Comparison of ENCODE assay signal across 1 cellular context in genomic region chr14:54509546-54510501, GRCh38.
TF ChIP-seq lines count a peak whose summit lies in the region.

Gene CGRRF1 (plus strand): TSS chr14:54509906. CDS start chr14:54509960, 54 bp downstream.

TF ChIP-seq in HepG2, 621 proteins besides CTCF, POLR2A, EP300 and RAD21 (continued from another document and continues in another):
- TF ChIP-seq ZXDC (CRISPR knock-in tag; IDR thresholded peaks at IDR 0.05): no peak
- TF ChIP-seq ATAD3A (CRISPR knock-in tag; IDR thresholded peaks at IDR 0.05): no peak
- TF ChIP-seq KLF9 (CRISPR knock-in tag; IDR thresholded peaks at IDR 0.05; ENCODE audit: low read depth): peak; percentile 62; the same call in 1 of the 2 replicates
- TF ChIP-seq LBX2 (CRISPR knock-in tag; IDR thresholded peaks at IDR 0.05; ENCODE audit: borderline replicate concordance): no peak
- 0 out of 2 replicates have a peak, but pooled peaks have one; percentile 28 for TF ChIP-seq MIER2 (CRISPR knock-in tag; IDR thresholded peaks at IDR 0.05)
- TF ChIP-seq KLF6 (CRISPR knock-in tag; IDR thresholded peaks at IDR 0.05): peak; percentile 52; the same call in 1 of the 2 replicates
- TF ChIP-seq ZNF331 (CRISPR knock-in tag; IDR thresholded peaks at IDR 0.05): peak; percentile 89
- peak; percentile 94 for TF ChIP-seq SP4 (CRISPR knock-in tag; IDR thresholded peaks at IDR 0.05)
- peak; percentile 87 for TF ChIP-seq HOXA3 (CRISPR knock-in tag; IDR thresholded peaks at IDR 0.05)
- no peak for TF ChIP-seq HOXA5 (CRISPR knock-in tag; IDR thresholded peaks at IDR 0.05)
- TF ChIP-seq TBL1XR1 (IDR thresholded peaks at IDR 0.05; ENCODE audit: borderline replicate concordance, low read length, partially characterized antibody): peak; percentile 44
- peak; percentile 96 for TF ChIP-seq ASH2L (IDR thresholded peaks at IDR 0.05; ENCODE audit: insufficient read length, low read depth, low read length)
- peak; percentile 94; the same call in 1 of the 2 replicates for TF ChIP-seq MTERF4 (CRISPR knock-in tag; IDR thresholded peaks at IDR 0.05)
- TF ChIP-seq MBNL3 (CRISPR knock-in tag; conservative IDR thresholded peaks at IDR 0.05): no peak
- TF ChIP-seq ZFP82 (CRISPR knock-in tag; IDR thresholded peaks at IDR 0.05; ENCODE audit: borderline replicate concordance): 0 out of 2 replicates have a peak, but pooled peaks have one; percentile 62
- TF ChIP-seq IKZF4 (CRISPR knock-in tag; IDR thresholded peaks at IDR 0.05; ENCODE audit: borderline replicate concordance, low read depth, not compliant biosample characterization): no peak
- TF ChIP-seq ZKSCAN1 (IDR thresholded peaks at IDR 0.05; ENCODE audit: low read length): peak; percentile 90
- no peak; the same call in 1 of the 2 replicates for TF ChIP-seq JUND (CRISPR knock-in tag; IDR thresholded peaks at IDR 0.05)
- peak; percentile 79; the same call in 1 of the 2 replicates for TF ChIP-seq HES4 (CRISPR knock-in tag; IDR thresholded peaks at IDR 0.05; ENCODE audit: borderline replicate concordance)
- TF ChIP-seq ZNF580 (CRISPR knock-in tag; IDR thresholded peaks at IDR 0.05; ENCODE audit: borderline replicate concordance, low read depth): no peak
- TF ChIP-seq SRF (IDR thresholded peaks at IDR 0.05; ENCODE audit: low read depth, low read length): no peak
- TF ChIP-seq, protein P1, sequence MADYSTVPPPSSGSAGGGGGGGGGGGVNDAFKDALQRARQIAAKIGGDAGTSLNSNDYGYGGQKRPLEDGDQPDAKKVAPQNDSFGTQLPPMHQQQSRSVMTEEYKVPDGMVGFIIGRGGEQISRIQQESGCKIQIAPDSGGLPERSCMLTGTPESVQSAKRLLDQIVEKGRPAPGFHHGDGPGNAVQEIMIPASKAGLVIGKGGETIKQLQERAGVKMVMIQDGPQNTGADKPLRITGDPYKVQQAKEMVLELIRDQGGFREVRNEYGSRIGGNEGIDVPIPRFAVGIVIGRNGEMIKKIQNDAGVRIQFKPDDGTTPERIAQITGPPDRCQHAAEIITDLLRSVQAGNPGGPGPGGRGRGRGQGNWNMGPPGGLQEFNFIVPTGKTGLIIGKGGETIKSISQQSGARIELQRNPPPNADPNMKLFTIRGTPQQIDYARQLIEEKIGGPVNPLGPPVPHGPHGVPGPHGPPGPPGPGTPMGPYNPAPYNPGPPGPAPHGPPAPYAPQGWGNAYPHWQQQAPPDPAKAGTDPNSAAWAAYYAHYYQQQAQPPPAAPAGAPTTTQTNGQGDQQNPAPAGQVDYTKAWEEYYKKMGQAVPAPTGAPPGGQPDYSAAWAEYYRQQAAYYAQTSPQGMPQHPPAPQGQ (CRISPR knock-in tag; IDR thresholded peaks at IDR 0.05; ENCODE audit: borderline replicate concordance): no peak
- TF ChIP-seq, protein P2, sequence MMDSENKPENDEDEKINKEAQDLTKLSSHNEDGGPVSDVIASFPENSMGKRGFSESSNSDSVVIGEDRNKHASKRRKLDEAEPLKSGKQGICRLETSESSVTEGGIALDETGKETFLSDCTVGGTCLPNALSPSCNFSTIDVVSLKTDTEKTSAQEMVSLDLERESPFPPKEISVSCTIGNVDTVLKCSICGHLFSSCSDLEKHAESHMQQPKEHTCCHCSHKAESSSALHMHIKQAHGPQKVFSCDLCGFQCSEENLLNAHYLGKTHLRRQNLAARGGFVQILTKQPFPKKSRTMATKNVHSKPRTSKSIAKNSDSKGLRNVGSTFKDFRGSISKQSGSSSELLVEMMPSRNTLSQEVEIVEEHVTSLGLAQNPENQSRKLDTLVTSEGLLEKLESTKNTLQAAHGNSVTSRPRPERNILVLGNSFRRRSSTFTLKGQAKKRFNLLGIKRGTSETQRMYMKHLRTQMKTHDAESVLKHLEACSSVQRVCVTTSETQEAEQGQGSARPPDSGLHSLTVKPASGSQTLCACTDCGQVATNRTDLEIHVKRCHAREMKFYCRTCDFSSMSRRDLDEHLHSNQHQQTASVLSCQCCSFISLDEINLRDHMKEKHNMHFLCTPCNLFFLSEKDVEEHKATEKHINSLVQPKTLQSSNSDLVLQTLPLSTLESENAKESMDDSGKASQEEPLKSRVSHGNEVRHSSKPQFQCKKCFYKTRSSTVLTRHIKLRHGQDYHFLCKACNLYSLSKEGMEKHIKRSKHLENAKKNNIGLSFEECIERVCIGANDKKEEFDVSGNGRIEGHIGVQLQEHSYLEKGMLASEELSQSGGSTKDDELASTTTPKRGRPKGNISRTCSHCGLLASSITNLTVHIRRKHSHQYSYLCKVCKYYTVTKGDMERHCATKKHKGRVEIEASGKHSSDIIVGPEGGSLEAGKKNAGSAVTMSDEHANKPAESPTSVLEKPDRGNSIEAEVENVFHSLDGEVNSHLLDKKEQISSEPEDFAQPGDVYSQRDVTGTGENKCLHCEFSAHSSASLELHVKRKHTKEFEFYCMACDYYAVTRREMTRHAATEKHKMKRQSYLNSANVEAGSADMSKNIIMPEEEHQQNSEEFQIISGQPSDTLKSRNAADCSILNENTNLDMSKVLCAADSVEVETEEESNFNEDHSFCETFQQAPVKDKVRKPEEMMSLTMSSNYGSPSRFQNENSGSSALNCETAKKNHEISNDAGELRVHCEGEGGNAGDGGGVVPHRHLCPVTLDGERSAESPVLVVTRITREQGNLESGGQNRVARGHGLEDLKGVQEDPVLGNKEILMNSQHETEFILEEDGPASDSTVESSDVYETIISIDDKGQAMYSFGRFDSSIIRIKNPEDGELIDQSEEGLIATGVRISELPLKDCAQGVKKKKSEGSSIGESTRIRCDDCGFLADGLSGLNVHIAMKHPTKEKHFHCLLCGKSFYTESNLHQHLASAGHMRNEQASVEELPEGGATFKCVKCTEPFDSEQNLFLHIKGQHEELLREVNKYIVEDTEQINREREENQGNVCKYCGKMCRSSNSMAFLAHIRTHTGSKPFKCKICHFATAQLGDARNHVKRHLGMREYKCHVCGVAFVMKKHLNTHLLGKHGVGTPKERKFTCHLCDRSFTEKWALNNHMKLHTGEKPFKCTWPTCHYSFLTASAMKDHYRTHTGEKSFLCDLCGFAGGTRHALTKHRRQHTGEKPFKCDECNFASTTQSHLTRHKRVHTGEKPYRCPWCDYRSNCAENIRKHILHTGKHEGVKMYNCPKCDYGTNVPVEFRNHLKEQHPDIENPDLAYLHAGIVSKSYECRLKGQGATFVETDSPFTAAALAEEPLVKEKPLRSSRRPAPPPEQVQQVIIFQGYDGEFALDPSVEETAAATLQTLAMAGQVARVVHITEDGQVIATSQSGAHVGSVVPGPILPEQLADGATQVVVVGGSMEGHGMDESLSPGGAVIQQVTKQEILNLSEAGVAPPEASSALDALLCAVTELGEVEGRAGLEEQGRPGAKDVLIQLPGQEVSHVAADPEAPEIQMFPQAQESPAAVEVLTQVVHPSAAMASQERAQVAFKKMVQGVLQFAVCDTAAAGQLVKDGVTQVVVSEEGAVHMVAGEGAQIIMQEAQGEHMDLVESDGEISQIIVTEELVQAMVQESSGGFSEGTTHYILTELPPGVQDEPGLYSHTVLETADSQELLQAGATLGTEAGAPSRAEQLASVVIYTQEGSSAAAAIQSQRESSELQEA (CRISPR knock-in tag; IDR thresholded peaks at IDR 0.05; ENCODE audit: not compliant biosample characterization): no peak
- no peak for TF ChIP-seq SNAPC5 (CRISPR knock-in tag; IDR thresholded peaks at IDR 0.05; ENCODE audit: borderline replicate concordance)
- TF ChIP-seq, protein P3, sequence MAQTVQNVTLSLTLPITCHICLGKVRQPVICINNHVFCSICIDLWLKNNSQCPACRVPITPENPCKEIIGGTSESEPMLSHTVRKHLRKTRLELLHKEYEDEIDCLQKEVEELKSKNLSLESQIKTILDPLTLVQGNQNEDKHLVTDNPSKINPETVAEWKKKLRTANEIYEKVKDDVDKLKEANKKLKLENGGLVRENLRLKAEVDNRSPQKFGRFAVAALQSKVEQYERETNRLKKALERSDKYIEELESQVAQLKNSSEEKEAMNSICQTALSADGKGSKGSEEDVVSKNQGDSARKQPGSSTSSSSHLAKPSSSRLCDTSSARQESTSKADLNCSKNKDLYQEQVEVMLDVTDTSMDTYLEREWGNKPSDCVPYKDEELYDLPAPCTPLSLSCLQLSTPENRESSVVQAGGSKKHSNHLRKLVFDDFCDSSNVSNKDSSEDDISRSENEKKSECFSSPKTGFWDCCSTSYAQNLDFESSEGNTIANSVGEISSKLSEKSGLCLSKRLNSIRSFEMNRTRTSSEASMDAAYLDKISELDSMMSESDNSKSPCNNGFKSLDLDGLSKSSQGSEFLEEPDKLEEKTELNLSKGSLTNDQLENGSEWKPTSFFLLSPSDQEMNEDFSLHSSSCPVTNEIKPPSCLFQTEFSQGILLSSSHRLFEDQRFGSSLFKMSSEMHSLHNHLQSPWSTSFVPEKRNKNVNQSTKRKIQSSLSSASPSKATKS (CRISPR knock-in tag; IDR thresholded peaks at IDR 0.05): no peak
- peak; percentile 62; the same call in 1 of the 2 replicates for TF ChIP-seq ZNF766 (CRISPR knock-in tag; IDR thresholded peaks at IDR 0.05; ENCODE audit: borderline replicate concordance)
- peak; percentile 96 for TF ChIP-seq XRCC5 (optimal IDR thresholded peaks at IDR 0.05; ENCODE audit: low read length)
- TF ChIP-seq GATAD1 (CRISPR knock-in tag; IDR thresholded peaks at IDR 0.05): peak; percentile 89
- TF ChIP-seq, protein P4, sequence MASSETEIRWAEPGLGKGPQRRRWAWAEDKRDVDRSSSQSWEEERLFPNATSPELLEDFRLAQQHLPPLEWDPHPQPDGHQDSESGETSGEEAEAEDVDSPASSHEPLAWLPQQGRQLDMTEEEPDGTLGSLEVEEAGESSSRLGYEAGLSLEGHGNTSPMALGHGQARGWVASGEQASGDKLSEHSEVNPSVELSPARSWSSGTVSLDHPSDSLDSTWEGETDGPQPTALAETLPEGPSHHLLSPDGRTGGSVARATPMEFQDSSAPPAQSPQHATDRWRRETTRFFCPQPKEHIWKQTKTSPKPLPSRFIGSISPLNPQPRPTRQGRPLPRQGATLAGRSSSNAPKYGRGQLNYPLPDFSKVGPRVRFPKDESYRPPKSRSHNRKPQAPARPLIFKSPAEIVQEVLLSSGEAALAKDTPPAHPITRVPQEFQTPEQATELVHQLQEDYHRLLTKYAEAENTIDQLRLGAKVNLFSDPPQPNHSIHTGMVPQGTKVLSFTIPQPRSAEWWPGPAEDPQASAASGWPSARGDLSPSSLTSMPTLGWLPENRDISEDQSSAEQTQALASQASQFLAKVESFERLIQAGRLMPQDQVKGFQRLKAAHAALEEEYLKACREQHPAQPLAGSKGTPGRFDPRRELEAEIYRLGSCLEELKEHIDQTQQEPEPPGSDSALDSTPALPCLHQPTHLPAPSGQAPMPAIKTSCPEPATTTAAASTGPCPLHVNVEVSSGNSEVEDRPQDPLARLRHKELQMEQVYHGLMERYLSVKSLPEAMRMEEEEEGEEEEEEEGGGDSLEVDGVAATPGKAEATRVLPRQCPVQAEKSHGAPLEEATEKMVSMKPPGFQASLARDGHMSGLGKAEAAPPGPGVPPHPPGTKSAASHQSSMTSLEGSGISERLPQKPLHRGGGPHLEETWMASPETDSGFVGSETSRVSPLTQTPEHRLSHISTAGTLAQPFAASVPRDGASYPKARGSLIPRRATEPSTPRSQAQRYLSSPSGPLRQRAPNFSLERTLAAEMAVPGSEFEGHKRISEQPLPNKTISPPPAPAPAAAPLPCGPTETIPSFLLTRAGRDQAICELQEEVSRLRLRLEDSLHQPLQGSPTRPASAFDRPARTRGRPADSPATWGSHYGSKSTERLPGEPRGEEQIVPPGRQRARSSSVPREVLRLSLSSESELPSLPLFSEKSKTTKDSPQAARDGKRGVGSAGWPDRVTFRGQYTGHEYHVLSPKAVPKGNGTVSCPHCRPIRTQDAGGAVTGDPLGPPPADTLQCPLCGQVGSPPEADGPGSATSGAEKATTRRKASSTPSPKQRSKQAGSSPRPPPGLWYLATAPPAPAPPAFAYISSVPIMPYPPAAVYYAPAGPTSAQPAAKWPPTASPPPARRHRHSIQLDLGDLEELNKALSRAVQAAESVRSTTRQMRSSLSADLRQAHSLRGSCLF (CRISPR knock-in tag; IDR thresholded peaks at IDR 0.05; ENCODE audit: borderline replicate concordance): no peak
